ENCODE assay signal across 10 cellular contexts in genomic region chr1:44288883-44289282, GRCh38.
"Had no signal": no experiment of that assay in that cellular context is flagged by ENCODE, and none has a peak within 500 bp of the region (broad histone marks: within the 10 kb centered on the region; RNA-seq: fewer than 3 reads in every experiment).

No MANE protein-coding gene starts in this region.

- ATAC-seq: foreskin keratinocyte, right cardiac atrium had no signal

- DNase-seq: dermis blood vessel endothelial cell; foreskin keratinocyte; head of caudate nucleus; kidney; mammary epithelial cell; nucleus accumbens; ovary; right cardiac atrium; stimulated activated CD4-positive, alpha-beta T cell treated with anti-CD3 and anti-CD28 coated beads, Interleukin-2, amount 100 ng/mL, for 48 hours; stimulated activated naive CD4-positive, alpha-beta T cell treated with Interleukin-2 at 50 U/mL for 16 hours had no signal
